35 cellular contexts compared by ENCODE assay signal in the genomic region with DNA sequence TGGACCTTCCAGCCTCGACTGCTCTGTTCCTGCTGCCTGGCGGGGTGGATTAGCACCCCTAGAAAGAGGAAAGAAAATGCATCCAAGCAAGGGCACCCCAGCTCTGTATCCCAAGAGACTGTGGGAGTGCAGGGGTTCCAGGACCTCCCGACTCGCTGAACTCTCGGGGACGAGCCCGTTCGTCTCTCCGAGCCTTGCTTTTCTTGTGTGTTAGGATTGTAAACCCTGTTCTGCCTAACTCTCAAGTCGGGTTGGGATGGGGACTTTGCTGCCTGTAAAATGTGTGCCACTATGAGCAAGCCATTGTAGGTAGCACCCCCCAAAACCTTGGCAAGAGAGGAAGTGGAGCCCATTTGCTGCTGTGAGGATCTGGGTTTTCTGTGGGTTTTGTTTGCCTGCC.
DNase-seq lines count a peak whose midpoint lies in the region; ATAC-seq and TF ChIP-seq lines count a peak whose summit lies in the region.
"Had no signal": no experiment of that assay in that cellular context is flagged by ENCODE, and none has a peak within 500 bp of the region (broad histone marks: within the 10 kb centered on the region; RNA-seq: fewer than 3 reads in every experiment).

No MANE protein-coding gene starts in this region.

- H3K27me3 ChIP-seq in RWPE2 (ENCODE audit: insufficient read depth, poor library complexity, severe bottlenecking) = peaks cover 2% of the 10 kb centered on the region
- peaks cover 0 to 3% (median 0%) of the 10 kb centered on the region in 3 donors for H3K27me3 ChIP-seq in sigmoid colon
- peaks cover 0 to 27% of the 10 kb centered on the region in 2 donors for H3K27me3 ChIP-seq in left lung
- H3K27me3 ChIP-seq: BE2C; BLaER1; BLaER1 treated with 17β-estradiol and CSF1 and Interleukin-3, amounts not matched to agents 10 nM and 100 nM had no signal

- H3K36me3 ChIP-seq in RWPE2 (ENCODE audit: low read depth) (no peaks in the 10 kb centered on the region), sigmoid colon (no peaks in the 10 kb centered on the region), left lung (no peaks in the 10 kb centered on the region)
- H3K36me3 ChIP-seq: BE2C; BLaER1; BLaER1 treated with 17β-estradiol and CSF1 and Interleukin-3, amounts not matched to agents 10 nM and 100 nM had no signal

- no peak overlapping the region for H3K27ac Mint-ChIP-seq in chondrocyte (ENCODE audit: unreplicated experiment)
- H3K27ac Mint-ChIP-seq: B cell; CD14-positive monocyte; CD4-positive, alpha-beta memory T cell; CD4-positive, alpha-beta T cell; CD4-positive, CD25-positive, alpha-beta regulatory T cell; CD8-positive, alpha-beta memory T cell; CD8-positive, alpha-beta T cell had no signal

- DNase-seq in RWPE2 (ENCODE audit: low spot score) (peak; percentile 10), chondrocyte (ENCODE audit: low spot score) (peak; percentile 50), mesenteric fat pad (ENCODE audit: low spot score) (peak; percentile 53), sigmoid colon (peak; percentile 40), NCI-H2107 (lab: John Stamatoyannopoulos, UW) (no peak), COLO668 (lab: John Stamatoyannopoulos, UW; ENCODE audit: unreplicated experiment) (no peak), left lung (no peak)
- DNase-seq: 8988T; ACHN; AML-193; BE2C; C1 segment of cervical spinal cord; Caco-2; Calu3; CD4-positive, alpha-beta memory T cell; CD4-positive, alpha-beta T cell; CD4-positive, CD25-positive, alpha-beta regulatory T cell; CD8-positive, alpha-beta memory T cell; CD8-positive, alpha-beta T cell; COR-L47; DMS 273 treated with DMSO at 0.1 percent for 48 hours; DMS153; DMS53; DMS79; DMS79 treated with DMSO at 0.1 percent for 48 hours; DND-41; EL had no signal

- H3K4me1 Mint-ChIP-seq in chondrocyte (ENCODE audit: low read depth) = no peaks in the 10 kb centered on the region
- H3K4me1 Mint-ChIP-seq: CD14-positive monocyte; CD4-positive, alpha-beta memory T cell; CD4-positive, CD25-positive, alpha-beta regulatory T cell; CD8-positive, alpha-beta memory T cell had no signal

- H3K27ac ChIP-seq in RWPE2 (ENCODE audit: poor library complexity, severe bottlenecking) (no peak overlapping the region), sigmoid colon (no peak overlapping the region), left lung (no peak overlapping the region)
- H3K27ac ChIP-seq: 22Rv1; A549; BLaER1; BLaER1 treated with 17β-estradiol and CSF1 and Interleukin-3, amounts not matched to agents 10 nM and 100 nM; C4-2B had no signal

- no peak for TF ChIP-seq EP300 in sigmoid colon (IDR thresholded peaks at IDR 0.05)

- H3K9me3 ChIP-seq in RWPE2 (ENCODE audit: severe bottlenecking) = no peaks in the 10 kb centered on the region
- peaks cover 0 to 5% (median 0%) of the 10 kb centered on the region in 4 donors for H3K9me3 ChIP-seq in sigmoid colon
- no peaks in the 10 kb centered on the region for H3K9me3 ChIP-seq in left lung
- H3K9me3 ChIP-seq: BE2C, BLaER1, Caco-2 had no signal

- no peak overlapping the region for H3K4me3 Mint-ChIP-seq in chondrocyte (ENCODE audit: unreplicated experiment)
- H3K4me3 Mint-ChIP-seq: B cell; CD14-positive monocyte; CD4-positive, alpha-beta T cell; CD4-positive, CD25-positive, alpha-beta regulatory T cell; CD8-positive, alpha-beta memory T cell; CD8-positive, alpha-beta T cell had no signal

- TF ChIP-seq CTCF in RWPE2 (IDR thresholded peaks at IDR 0.05; ENCODE audit: poor library complexity, severe bottlenecking) (no peak), chondrocyte (IDR thresholded peaks at IDR 0.05) (no peak), sigmoid colon (IDR thresholded peaks at IDR 0.05) (no peak), left lung (IDR thresholded peaks at IDR 0.05) (no peak)

- no peak for TF ChIP-seq POLR2A in sigmoid colon (IDR thresholded peaks at IDR 0.05)

- no peaks in the 10 kb centered on the region for H3K36me3 Mint-ChIP-seq in chondrocyte (ENCODE audit: low read depth)
- H3K36me3 Mint-ChIP-seq: CD14-positive monocyte; CD4-positive, alpha-beta memory T cell; CD4-positive, CD25-positive, alpha-beta regulatory T cell; CD8-positive, alpha-beta memory T cell; CD8-positive, alpha-beta T cell had no signal

- 85 to 88% methylated on average over 10 of the region's 10 CpGs for WGBS in sigmoid colon, 2 donors

- intact Hi-C loops in sigmoid colon (cut with DNase I) = no loop called here
- intact Hi-C loops in left lung (cut with DNase I) = no loop called here

- ATAC-seq in RWPE2 (ENCODE audit: low read depth) (no peak), HG03432 (IDR thresholded peaks at IDR 0.05; ENCODE audit: unreplicated experiment) (no peak), left lung (no peak)
- ATAC-seq: A549; CD8-positive, alpha-beta T cell had no signal

- no peaks in the 10 kb centered on the region for H3K4me1 ChIP-seq in RWPE2 (ENCODE audit: insufficient read depth, poor library complexity, severe bottlenecking)
- H3K4me1 ChIP-seq in sigmoid colon = no peaks in the 10 kb centered on the region
- H3K4me1 ChIP-seq in left lung = no peaks in the 10 kb centered on the region
- H3K4me1 ChIP-seq: A549, BE2C, Caco-2 had no signal

- H3K27me3 Mint-ChIP-seq in chondrocyte (ENCODE audit: low read depth) = peaks cover 12% of the 10 kb centered on the region
- H3K27me3 Mint-ChIP-seq: B cell had no signal

- peaks cover 11% of the 10 kb centered on the region for H3K9me3 Mint-ChIP-seq in chondrocyte (ENCODE audit: low read depth)
- H3K9me3 Mint-ChIP-seq: CD4-positive, alpha-beta memory T cell; CD4-positive, alpha-beta T cell; CD8-positive, alpha-beta memory T cell; CD8-positive, alpha-beta T cell had no signal

- H3K4me3 ChIP-seq in RWPE2 (ENCODE audit: severe bottlenecking) = no peak overlapping the region
- no peak overlapping the region for H3K4me3 ChIP-seq in sigmoid colon
- H3K4me3 ChIP-seq in left lung = no peak overlapping the region
- H3K4me3 ChIP-seq: A549; BLaER1; BLaER1 treated with 17β-estradiol and CSF1 and Interleukin-3, amounts not matched to agents 10 nM and 100 nM had no signal

Comparison
In these comparisons a context has a peak if more than half of its experiments do, and no peak if none do; other contexts are left out.
1. DNase-seq: peak in RWPE2 (single experiment), chondrocyte (single experiment), mesenteric fat pad (single experiment) and sigmoid colon (single experiment); none in NCI-H2107 (single experiment), COLO668 (single experiment) and left lung (0 of 2).